ENCODE assay signal across 19 cellular contexts in the genomic region with DNA sequence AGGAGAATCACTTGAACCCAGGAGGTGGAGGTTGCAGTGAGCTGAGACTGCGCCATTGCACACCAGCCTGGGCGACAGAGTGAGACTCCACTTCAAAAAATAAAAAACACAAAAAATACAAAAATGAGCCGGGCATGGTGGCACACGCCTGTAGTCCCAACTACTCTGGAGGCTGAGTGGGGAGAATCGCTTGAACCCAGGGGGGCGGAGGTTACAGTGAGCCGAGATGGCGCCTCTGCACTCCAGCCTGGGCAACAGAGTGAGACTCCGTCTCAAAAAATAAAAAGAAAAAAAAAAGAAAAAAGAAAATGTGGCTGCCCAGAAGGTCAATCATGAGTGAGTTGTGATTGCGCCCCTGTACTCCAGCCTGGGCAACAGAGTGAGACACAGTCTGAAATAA. TPM values are rescaled to one million over a fixed set of nuclear protein-coding genes. Genes with fewer than 3 reads are reported as not detected.
DNase-seq lines count a peak whose midpoint lies in the region; ATAC-seq and TF ChIP-seq lines count a peak whose summit lies in the region.
"Had no signal": no experiment of that assay in that cellular context is flagged by ENCODE, and none has a peak within 500 bp of the region (broad histone marks: within the 10 kb centered on the region; RNA-seq: fewer than 3 reads in every experiment).

No MANE protein-coding gene starts in this region.

- 88 to 96% (median 95%) methylated on average over 10 of the region's 10 CpGs for WGBS in stomach, 5 donors
- WGBS in upper lobe of left lung, 2 donors = 90 to 94% methylated on average over 9 to 10 of the region's 10 CpGs

- H2AFZ ChIP-seq in DND-41 (ENCODE audit: low read depth, low read length) = no peak overlapping the region

- no peak overlapping the region for H3K27ac Mint-ChIP-seq in WTC11
- H3K27ac Mint-ChIP-seq: CD4-positive, CD25-positive, alpha-beta regulatory T cell; CD8-positive, alpha-beta memory T cell had no signal

- no peaks in the 10 kb centered on the region for H3K9me3 Mint-ChIP-seq in WTC11
- H3K9me3 Mint-ChIP-seq: CD4-positive, CD25-positive, alpha-beta regulatory T cell; CD8-positive, alpha-beta memory T cell had no signal

- no peak overlapping the region for H3K9ac ChIP-seq in DND-41 (ENCODE audit: low read depth, low read length)

- no peak overlapping the region for H3K4me3 Mint-ChIP-seq in WTC11
- H3K4me3 Mint-ChIP-seq: CD4-positive, CD25-positive, alpha-beta regulatory T cell; CD8-positive, alpha-beta memory T cell had no signal

- TF ChIP-seq POLR2A in stomach (IDR thresholded peaks at IDR 0.05) (no peak), upper lobe of left lung (IDR thresholded peaks at IDR 0.05) (no peak)

- CTCF ChIA-PET in WTC11 (lab: Charles Lee) = interaction anchor here (1.4 to 6.8 kb wide), 7 partner anchors 8 to 171 kb away, joined by 3 to 141 read pairs (median 25); partner anchors contain the start of genes C1QL4 and DNAJC22

- peaks cover 7% of the 10 kb centered on the region; the same call in 1 of the 2 replicates for H3K27me3 Mint-ChIP-seq in WTC11 (ENCODE audit: low read depth)

- ATAC-seq in DND-41 (ENCODE audit: insufficient read depth, low read depth) (no peak), WTC11 (no peak), upper lobe of left lung (ENCODE audit: low FRiP score in 2 of 2) (no peak)
- ATAC-seq: HCT116, HepG2 had no signal

- DNase-seq in DND-41 (peak; percentile 1), WTC11 (ENCODE audit: low spot score) (no peak), mesenteric fat pad (ENCODE audit: low spot score) (peak; percentile 74), stomach (peak; percentile 3), upper lobe of left lung (no peak), HuH-7.5 (ENCODE audit: low spot score) (no peak)
- DNase-seq in stimulated activated CD8-positive, alpha-beta memory T cell treated with anti-CD3 and anti-CD28 coated beads, Interleukin-4, amount 100 ng/mL, for 48 hours = no peak
- DNase-seq: ACHN; BE2C; C1 segment of cervical spinal cord; CD4-positive, CD25-positive, alpha-beta regulatory T cell; CD8-positive, alpha-beta memory T cell; COR-L47; DMS 273 treated with DMSO at 0.1 percent for 48 hours; DMS53; GOT3; H7 had no signal

- TF ChIP-seq EP300 in stomach (IDR thresholded peaks at IDR 0.05) = no peak
- TF ChIP-seq EP300 in upper lobe of left lung (IDR thresholded peaks at IDR 0.05) = no peak

- H3K36me3 ChIP-seq in DND-41 (ENCODE audit: insufficient read depth, low read length) (no peaks in the 10 kb centered on the region), stomach (peaks cover 0 to 4% (median 0%) of the 10 kb centered on the region in 4 donors), upper lobe of left lung (no peaks in the 10 kb centered on the region)
- H3K36me3 ChIP-seq: BE2C had no signal

- TF ChIP-seq CTCF in DND-41 (IDR thresholded peaks at IDR 0.05; ENCODE audit: borderline replicate concordance, extremely low read depth, low read length, poor library complexity, severe bottlenecking) (no peak), WTC11 (IDR thresholded peaks at IDR 0.05) (no peak), stomach (IDR thresholded peaks at IDR 0.05) (no peak), upper lobe of left lung (IDR thresholded peaks at IDR 0.05) (no peak)

- H3K4me1 ChIP-seq in DND-41 (ENCODE audit: insufficient read depth, low read length) (peaks cover 6% of the 10 kb centered on the region), stomach (peaks cover 0 to 6% (median 5%) of the 10 kb centered on the region in 4 donors), upper lobe of left lung (peaks cover 0 to 6% (median 0%) of the 10 kb centered on the region in 4 donors)
- H3K4me1 ChIP-seq: BE2C had no signal

- H3K9me3 ChIP-seq in DND-41 (ENCODE audit: insufficient read depth, low read length, severe bottlenecking) (no peaks in the 10 kb centered on the region), stomach (no peaks in the 10 kb centered on the region), upper lobe of left lung (no peaks in the 10 kb centered on the region)
- H3K9me3 ChIP-seq: BE2C had no signal

- no peaks in the 10 kb centered on the region for H3K4me1 Mint-ChIP-seq in WTC11

- POLR2A ChIA-PET in WTC11 (lab: Charles Lee) = no interaction called here

- H4K20me1 ChIP-seq in DND-41 (ENCODE audit: insufficient read depth, low read length) = no peaks in the 10 kb centered on the region

- no peaks in the 10 kb centered on the region for H3K79me2 ChIP-seq in DND-41 (ENCODE audit: insufficient read depth, low read length)

- no peaks in the 10 kb centered on the region for H3K36me3 Mint-ChIP-seq in WTC11
- H3K36me3 Mint-ChIP-seq: CD4-positive, CD25-positive, alpha-beta regulatory T cell; CD8-positive, alpha-beta memory T cell had no signal

- H3K4me3 ChIP-seq in DND-41 (ENCODE audit: low read depth in 1 of 2, low read length in 2 of 2) (no peak overlapping the region), stomach (no peak overlapping the region), upper lobe of left lung (no peak overlapping the region)

- H3K4me2 ChIP-seq in DND-41 (ENCODE audit: insufficient read depth, low read length) = no peak overlapping the region

- intact Hi-C loops in stomach (cut with DNase I; ENCODE audit: low total_unique reads) = no loop called here

- H3K27me3 ChIP-seq in DND-41 (ENCODE audit: insufficient read depth, low read length, poor library complexity) = no peaks in the 10 kb centered on the region
- peaks cover 0 to 44% (median 3%) of the 10 kb centered on the region in 3 donors for H3K27me3 ChIP-seq in stomach
- no peaks in the 10 kb centered on the region for H3K27me3 ChIP-seq in upper lobe of left lung
- H3K27me3 ChIP-seq: BE2C had no signal

- H3K27ac ChIP-seq in DND-41 (ENCODE audit: low read length) (no peak overlapping the region), stomach (no peak overlapping the region), upper lobe of left lung (no peak overlapping the region)

TF ChIP-seq in WTC11, 78 proteins besides CTCF, POLR2A, EP300 and RAD21:
- TF ChIP-seq E2F5 (CRISPR knock-in tag; IDR thresholded peaks at IDR 0.05) (no peak), TEAD1 (CRISPR knock-in tag; IDR thresholded peaks at IDR 0.05) (no peak), GTF2I (CRISPR knock-in tag; conservative IDR thresholded peaks at IDR 0.05) (0 out of 2 replicates have a peak, but pooled peaks have one; percentile 45), STAT6 (CRISPR knock-in tag; conservative IDR thresholded peaks at IDR 0.05; ENCODE audit: low read depth) (no peak), NR1H2 (CRISPR knock-in tag; IDR thresholded peaks at IDR 0.05) (no peak)

RNA-seq across cellular contexts. Expression of gene DNAJC22, which starts 9.2 kb away (rescaled TPM):
- total RNA-seq in WTC11 (2021) (0.14 to 0.24 TPM (median 0.23 TPM) in 3 replicates), mesenteric fat pad (not detected), stomach (10 to 100 TPM in 2 of 5 donors, 1 to 10 TPM in 2, not detected in 1; 3.1 to 54.7 (median 13.9) TPM), upper lobe of left lung (under 1 TPM in 4 of 6 donors, not detected in 2; 0.15 to 0.59 (median 0.38) TPM)
- 1 to 10 TPM; 1.5 to 1.6 (median 1.5) TPM for polyA plus RNA-seq in stomach
- total RNA-seq: CD4-positive, CD25-positive, alpha-beta regulatory T cell; CD8-positive, alpha-beta memory T cell had no signal
- polyA plus RNA-seq: CD4-positive, CD25-positive, alpha-beta regulatory T cell; CD8-positive, alpha-beta memory T cell had no signal

RNA-seq across cellular contexts. Expression of gene SPATS2, which starts 11.3 kb away (rescaled TPM):
- total RNA-seq in WTC11 (2021) (25.9 to 26.9 TPM (median 26.5 TPM) in 3 replicates), mesenteric fat pad (9.9 TPM), stomach (100 to 1,000 TPM in 1 of 5 donors, 10 to 100 TPM in 4; 14.8 to 194 (median 24.8) TPM), upper lobe of left lung (10 to 100 TPM in 5 of 6 donors, 1 to 10 TPM in 1; 6.2 to 33.5 (median 14.4) TPM)
- polyA plus RNA-seq in stomach = 10 to 100 TPM in 2 of 3 donors, 1 to 10 TPM in 1; 8.0 to 15.9 (median 14.4) TPM

RNA-seq across cellular contexts. Expression of gene C1QL4, which starts 18.9 kb away (rescaled TPM):
- total RNA-seq in WTC11 (2021) (0.92 to 1.2 TPM (median 1.2 TPM) in 3 replicates), mesenteric fat pad (not detected), stomach (not detected), upper lobe of left lung (not detected)
- polyA plus RNA-seq in stomach = not detected
- total RNA-seq: CD4-positive, CD25-positive, alpha-beta regulatory T cell; CD8-positive, alpha-beta memory T cell; HepG2 had no signal
- polyA plus RNA-seq: CD4-positive, CD25-positive, alpha-beta regulatory T cell; CD8-positive, alpha-beta memory T cell had no signal

RNA-seq across cellular contexts. Expression of gene TROAP, which starts 32.9 kb away (rescaled TPM):
- 78.5 to 89.2 TPM (median 80.0 TPM) in 3 replicates for total RNA-seq in WTC11 (2021)
- not detected for total RNA-seq in mesenteric fat pad
- 10 to 100 TPM in 2 of 5 donors, 1 to 10 TPM in 3; 1.4 to 54.2 (median 8.5) TPM for total RNA-seq in stomach
- 10 to 100 TPM in 1 of 3 donors, 1 to 10 TPM in 2; 3.2 to 15.7 (median 8.9) TPM for polyA plus RNA-seq in stomach
- 1 to 10 TPM in 3 of 6 donors, under 1 TPM in 1, not detected in 2; 0.86 to 3.3 (median 3.0) TPM for total RNA-seq in upper lobe of left lung

Comparison
In these comparisons a context has a peak if more than half of its experiments do, and no peak if none do; other contexts are left out.
1. DNase-seq: peak in DND-41 (single experiment), mesenteric fat pad (single experiment) and stomach (single experiment); none in WTC11 (single experiment), upper lobe of left lung (0 of 2), HuH-7.5 (single experiment) and stimulated activated CD8-positive, alpha-beta memory T cell treated with anti-CD3 and anti-CD28 coated beads, Interleukin-4, amount 100 ng/mL, for 48 hours (single experiment).